2 cellular contexts compared by ENCODE assay signal in genomic region chrX:31240982-31241381, GRCh38.
TF ChIP-seq lines count a peak whose summit lies in the region.

No MANE protein-coding gene starts in this region.

TF ChIP-seq in GM12878, 131 proteins besides CTCF, POLR2A, EP300 and RAD21 (continued from another document):
- TF ChIP-seq ZNF687 (IDR thresholded peaks at IDR 0.05) (no peak), SPI1 (IDR thresholded peaks at IDR 0.05; ENCODE audit: borderline replicate concordance, insufficient read depth, low read depth, low read length) (peak; percentile 70), SIN3A (IDR thresholded peaks at IDR 0.05; ENCODE audit: low read depth, low read length) (no peak), CHD1 (IDR thresholded peaks at IDR 0.05; ENCODE audit: low read depth, low read length) (no peak)
TF ChIP-seq in GM12878: peak in this region for 1.

TF ChIP-seq in SK-N-SH treated with all-trans-retinoic acid at 6 μM for 48 hours, 23 proteins besides CTCF, POLR2A, EP300 and RAD21 (continued from another document):
- TF ChIP-seq OSR1 (CRISPR knock-in tag; IDR thresholded peaks at IDR 0.05): no peak
- no peak for TF ChIP-seq CSDC2 (CRISPR knock-in tag; IDR thresholded peaks at IDR 0.05)
- no peak for TF ChIP-seq ZFP3 (CRISPR knock-in tag; IDR thresholded peaks at IDR 0.05)
- TF ChIP-seq POU6F1 (CRISPR knock-in tag; IDR thresholded peaks at IDR 0.05; ENCODE audit: borderline replicate concordance, low read depth): no peak
- no peak for TF ChIP-seq TOX (CRISPR knock-in tag; IDR thresholded peaks at IDR 0.05; ENCODE audit: borderline replicate concordance)
- TF ChIP-seq PATZ1 (CRISPR knock-in tag; IDR thresholded peaks at IDR 0.05; ENCODE audit: borderline replicate concordance): no peak
- TF ChIP-seq BACH2 (CRISPR knock-in tag; IDR thresholded peaks at IDR 0.05; ENCODE audit: borderline replicate concordance): no peak
- no peak for TF ChIP-seq ZNF70 (CRISPR knock-in tag; IDR thresholded peaks at IDR 0.05)
